Comparison of ENCODE assay signal across 8 cellular contexts in the genomic region with DNA sequence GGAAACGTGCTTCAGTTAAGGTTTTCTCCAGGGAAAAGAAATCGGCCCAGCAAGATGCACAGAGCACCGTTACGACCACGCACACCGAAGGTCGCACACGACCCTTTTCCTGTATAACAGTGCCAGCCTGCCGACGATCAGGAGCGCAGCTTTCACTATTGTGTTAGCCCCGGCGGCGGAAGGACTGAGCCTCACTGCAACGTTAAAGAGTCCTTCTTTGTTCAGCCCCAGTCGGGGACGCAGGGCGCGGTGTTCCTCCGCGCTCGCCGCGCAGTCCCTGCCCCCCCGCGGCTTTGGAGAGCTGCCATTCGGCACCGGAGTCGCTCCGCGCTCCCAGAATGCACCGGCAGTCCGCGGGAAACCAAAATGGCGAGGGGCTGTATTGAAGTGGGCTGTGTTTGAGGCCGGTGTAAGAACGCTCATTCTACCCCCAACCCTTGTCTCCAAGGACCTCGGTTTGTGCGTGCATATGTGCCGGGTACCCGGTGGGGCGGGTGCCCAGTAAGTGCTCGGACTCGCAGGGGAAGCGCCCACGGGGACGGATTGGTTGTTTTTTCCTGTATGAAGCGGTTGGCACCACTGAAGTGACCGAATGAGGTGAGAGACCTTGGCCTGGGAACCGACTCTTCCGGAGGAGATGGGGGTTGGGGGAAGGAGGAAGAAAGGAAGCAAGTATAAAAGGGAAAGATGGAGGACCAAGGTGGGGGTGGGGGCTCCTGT. TPM values are rescaled to one million over a fixed set of nuclear protein-coding genes. Genes with fewer than 3 reads are reported as not detected.
DNase-seq lines count a peak whose midpoint lies in the region; ATAC-seq lines count a peak whose summit lies in the region.

A gene (plus strand): TSS at position 349 of the 720 bp plus-strand sequence. CDS start 244 bp downstream, at position 593.

- ATAC-seq in GM21360 (IDR thresholded peaks at IDR 0.05; ENCODE audit: unreplicated experiment): peak; percentile 71

- peak within 1 kb of the TSS; percentile 98 for H3K4me3 ChIP-seq in effector memory CD4-positive, alpha-beta T cell (ENCODE audit: insufficient read depth, low read depth, low read length, poor library complexity, severe bottlenecking)

- peak; percentile 82 for DNase-seq in COLO829 (ENCODE audit: low spot score)
- peak; percentile 93 for DNase-seq in HT1080 (ENCODE audit: low read depth)
- peak; percentile 90 for DNase-seq in NOMO-1 (lab: John Stamatoyannopoulos, UW; ENCODE audit: unreplicated experiment in 2 of 2)
- peak; percentile 97 for DNase-seq in activated CD8-positive, alpha-beta memory T cell treated with anti-CD3 and anti-CD28 coated beads for 24 hours
- DNase-seq in effector memory CD4-positive, alpha-beta T cell: peak; percentile 83 to 88 (median 85)
- DNase-seq in lung microvascular endothelial cell (ENCODE audit: low read depth in 2 of 2): peak; percentile 98 to 99
- DNase-seq in stimulated activated CD4-positive, alpha-beta T cell treated with anti-CD3 and anti-CD28 coated beads, TNF-alpha, amount 100 ng/mL, for 4 hours (ENCODE audit: low read depth in 3 of 3): peak; percentile 84 to 91 (median 87)

- no peaks in the 10 kb centered on the region for H3K27me3 ChIP-seq in effector memory CD4-positive, alpha-beta T cell (replicated peaks; ENCODE audit: control insufficient read depth, insufficient read depth, low read length, poor library complexity, severe bottlenecking)

- no peaks in the 10 kb centered on the region for H3K36me3 ChIP-seq in effector memory CD4-positive, alpha-beta T cell (ENCODE audit: control insufficient read depth, insufficient read depth, low read length)

- H3K4me1 ChIP-seq in effector memory CD4-positive, alpha-beta T cell (ENCODE audit: control insufficient read depth, insufficient read depth, low read length, poor library complexity, severe bottlenecking): peaks cover 20% of the 10 kb centered on the region

- no peaks in the 10 kb centered on the region for H3K9me3 ChIP-seq in effector memory CD4-positive, alpha-beta T cell (ENCODE audit: control insufficient read depth, low read length)

- H3K27ac ChIP-seq in effector memory CD4-positive, alpha-beta T cell (ENCODE audit: insufficient read depth, low read length, poor library complexity, severe bottlenecking): peak within 1 kb of the TSS; percentile 91

RNA-seq across cellular contexts. Expression of the gene that starts here (rescaled TPM):
- 16.1 and 18.4 TPM in 2 replicates for total RNA-seq in HT1080 (2014; rRNA removed; shearing (Covaris generic))
- 16.4 and 19.2 TPM in 2 replicates for polyA plus RNA-seq in HT1080 (2015; cell fraction: cytosol; rRNA removed)
- 29.8 and 32.1 TPM in 2 replicates for polyA plus RNA-seq in HT1080 (2015; cell fraction: nucleus; rRNA removed)
- total RNA-seq in lung microvascular endothelial cell: 22.6 and 27.0 TPM in 2 replicates

Comparison
In these comparisons a context has a peak if more than half of its experiments do, and no peak if none do; other contexts are left out.
1. Peak in every context shown above with its lines: DNase-seq, ATAC-seq, H3K4me3 ChIP-seq and H3K27ac ChIP-seq.